ENCODE assay signal across 1 cellular context in genomic region chr3:45188714-45189659, GRCh38.
A peak's percentile ranks its signal among the peaks of the same experiment; 100 is the strongest.
TF ChIP-seq lines count a peak whose summit lies in the region.

No MANE protein-coding gene starts in this region.

TF ChIP-seq in K562, 482 proteins besides CTCF, POLR2A, EP300 and RAD21 (continued from another document):
- TF ChIP-seq PREB (CRISPR knock-in tag; IDR thresholded peaks at IDR 0.05) (no peak), MNT (conservative IDR thresholded peaks at IDR 0.05) (no peak), CC2D1A (IDR thresholded peaks at IDR 0.05) (no peak), ZNF121 (CRISPR knock-in tag; conservative IDR thresholded peaks at IDR 0.05) (peak; percentile 31; the same call in 1 of the 2 replicates)
